Comparison of ENCODE assay signal across 11 cellular contexts in the genomic region with DNA sequence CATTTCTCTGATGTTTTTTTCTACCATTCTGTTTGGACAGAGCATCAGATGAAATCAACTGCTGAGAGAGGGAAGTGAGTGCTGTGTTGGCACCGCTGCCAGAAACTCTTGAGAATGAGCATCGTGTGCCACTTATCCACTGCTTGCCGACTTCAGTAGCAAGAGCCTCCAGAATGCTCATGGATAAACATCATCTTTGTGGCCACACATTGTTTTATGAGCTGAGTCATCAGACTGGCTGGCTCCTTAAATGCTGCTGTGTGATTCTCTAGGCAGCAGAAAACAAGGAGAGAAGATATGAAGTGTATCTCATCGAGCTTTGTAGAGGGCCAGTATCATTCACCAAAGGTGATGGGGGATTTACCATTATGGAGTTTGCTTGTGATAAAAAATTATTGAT. TPM values are rescaled to one million over a fixed set of nuclear protein-coding genes. Genes with fewer than 3 reads are reported as not detected.
A peak's percentile ranks its signal among the peaks of the same experiment; 100 is the strongest.
DNase-seq lines count a peak whose midpoint lies in the region; ATAC-seq and TF ChIP-seq lines count a peak whose summit lies in the region.
"Had no signal": no experiment of that assay in that cellular context is flagged by ENCODE, and none has a peak within 500 bp of the region (broad histone marks: within the 10 kb centered on the region; RNA-seq: fewer than 3 reads in every experiment).

No MANE protein-coding gene starts in this region.

- H3K27me3 Mint-ChIP-seq in activated CD8-positive, alpha-beta memory T cell treated with anti-CD3 and anti-CD28 coated beads, Interleukin-2, amount 10 ng/mL, durations not matched to agents 7 days and 5 days, result peaks cover 57% of the 10 kb centered on the region

- no peak for TF ChIP-seq CTCF in brain microvascular endothelial cell (IDR thresholded peaks at IDR 0.05; ENCODE audit: low read depth, low read length, missing control alignments)

- CTCF ChIA-PET in activated CD8-positive, alpha-beta memory T cell treated with anti-CD3 and anti-CD28 coated beads, Interleukin-2, amount 10 ng/mL, durations not matched to agents 7 days and 5 days (lab: Charles Lee), result interaction anchor here (0.7 to 1.1 kb wide), 2 partner anchors 10 to 18 kb away, joined by 3 read pairs; no protein-coding TSS in a partner anchor

- no peaks in the 10 kb centered on the region for H3K36me3 Mint-ChIP-seq in activated CD8-positive, alpha-beta memory T cell treated with anti-CD3 and anti-CD28 coated beads, Interleukin-2, amount 10 ng/mL, durations not matched to agents 7 days and 5 days
- H3K36me3 Mint-ChIP-seq: mesothelial cell of epicardium had no signal

- no peaks in the 10 kb centered on the region for H3K9me3 Mint-ChIP-seq in activated CD8-positive, alpha-beta memory T cell treated with anti-CD3 and anti-CD28 coated beads, Interleukin-2, amount 10 ng/mL, durations not matched to agents 7 days and 5 days (ENCODE audit: low read depth)
- H3K9me3 Mint-ChIP-seq: mesothelial cell of epicardium had no signal

- peaks cover 41% of the 10 kb centered on the region for H3K27me3 ChIP-seq in brain microvascular endothelial cell (replicated peaks)

- no peak overlapping the region for H3K4me3 ChIP-seq in brain microvascular endothelial cell (ENCODE audit: low read depth, low read length)
- H3K4me3 ChIP-seq: HAP-1 had no signal

- in situ Hi-C loops in brain microvascular endothelial cell (cut with HindIII; ENCODE audit: low pct_ligation_motif_present, low sequenced_read_pairs), result no loop called here

- no peak for ATAC-seq in activated CD8-positive, alpha-beta memory T cell treated with anti-CD3 and anti-CD28 coated beads, Interleukin-2, amount 10 ng/mL, durations not matched to agents 7 days and 5 days
- no peak for ATAC-seq in HG02885 (IDR thresholded peaks at IDR 0.05; ENCODE audit: poor library complexity, unreplicated experiment)
- ATAC-seq in esophagus mucosa, result no peak

- H3K27ac ChIP-seq in brain microvascular endothelial cell, result no peak overlapping the region

- no peak overlapping the region for H3K27ac Mint-ChIP-seq in activated CD8-positive, alpha-beta memory T cell treated with anti-CD3 and anti-CD28 coated beads, Interleukin-2, amount 10 ng/mL, durations not matched to agents 7 days and 5 days
- H3K27ac Mint-ChIP-seq: mesothelial cell of epicardium had no signal

- no peaks in the 10 kb centered on the region for H3K36me3 ChIP-seq in brain microvascular endothelial cell (replicated peaks)
- H3K36me3 ChIP-seq: HAP-1 had no signal

- no peak overlapping the region for H3K4me3 Mint-ChIP-seq in activated CD8-positive, alpha-beta memory T cell treated with anti-CD3 and anti-CD28 coated beads, Interleukin-2, amount 10 ng/mL, durations not matched to agents 7 days and 5 days
- H3K4me3 Mint-ChIP-seq: mesothelial cell of epicardium had no signal

- DNase-seq in EH (ENCODE audit: low read depth) (peak; percentile 95), NCI-H187 treated with DMSO at 0.1 percent for 48 hours (lab: John Stamatoyannopoulos, UW) (peak; percentile 29), brain microvascular endothelial cell (peak; percentile 83), myocyte (ENCODE audit: low read depth) (peak; percentile 82), NK-92 (lab: John Stamatoyannopoulos, UW; ENCODE audit: unreplicated experiment) (no peak)
- DNase-seq in activated CD8-positive, alpha-beta memory T cell treated with anti-CD3 and anti-CD28 coated beads, Interleukin-2, amount 10 ng/mL, durations not matched to agents 7 days and 5 days, result no peak
- DNase-seq: activated CD4-positive, alpha-beta T cell treated with anti-CD3 and anti-CD28 coated beads for 4 hours had no signal

- peaks cover 9% of the 10 kb centered on the region for H3K4me1 Mint-ChIP-seq in activated CD8-positive, alpha-beta memory T cell treated with anti-CD3 and anti-CD28 coated beads, Interleukin-2, amount 10 ng/mL, durations not matched to agents 7 days and 5 days

RNA-seq across cellular contexts. Expression of a gene that starts 3.4 kb away (rescaled TPM):
- 1.3 and 1.4 TPM in 2 replicates for total RNA-seq in myocyte
- 2.5 TPM for polyA plus RNA-seq in myocyte (2012)
- 1 to 10 TPM; 3.4 to 4.1 TPM for total RNA-seq in activated CD8-positive, alpha-beta memory T cell treated with anti-CD3 and anti-CD28 coated beads, Interleukin-2, amount 10 ng/mL, durations not matched to agents 7 days and 5 days
- 0.84 TPM for total RNA-seq in esophagus mucosa

RNA-seq across cellular contexts. Expression of a gene that starts 54.4 kb away (rescaled TPM):
- total RNA-seq in myocyte (91.0 and 92.3 TPM in 2 replicates), esophagus mucosa (50.5 TPM)
- polyA plus RNA-seq in myocyte (2012), result 31.8 TPM
- 100 to 1,000 TPM; 156 to 175 TPM for total RNA-seq in activated CD8-positive, alpha-beta memory T cell treated with anti-CD3 and anti-CD28 coated beads, Interleukin-2, amount 10 ng/mL, durations not matched to agents 7 days and 5 days

RNA-seq across cellular contexts. Expression of a gene that starts 59.8 kb away (rescaled TPM):
- total RNA-seq in myocyte (0.10 and 0.35 TPM in 2 replicates), esophagus mucosa (4.8 TPM)
- polyA plus RNA-seq in myocyte (2012), result 0.43 TPM
- 100 to 1,000 TPM; 266 to 369 TPM for total RNA-seq in activated CD8-positive, alpha-beta memory T cell treated with anti-CD3 and anti-CD28 coated beads, Interleukin-2, amount 10 ng/mL, durations not matched to agents 7 days and 5 days

Comparison
In these comparisons a context has a peak if more than half of its experiments do, and no peak if none do; other contexts are left out.
1. DNase-seq: peak in EH (single experiment), NCI-H187 treated with DMSO at 0.1 percent for 48 hours (single experiment), brain microvascular endothelial cell (single experiment) and myocyte (single experiment); none in activated CD8-positive, alpha-beta memory T cell treated with anti-CD3 and anti-CD28 coated beads, Interleukin-2, amount 10 ng/mL, durations not matched to agents 7 days and 5 days (single experiment) and NK-92 (single experiment).
2. RNA of a gene that starts 59.8 kb away (total RNA-seq): 266 to 369 TPM in activated CD8-positive, alpha-beta memory T cell treated with anti-CD3 and anti-CD28 coated beads, Interleukin-2, amount 10 ng/mL, durations not matched to agents 7 days and 5 days; 4.8 TPM in esophagus mucosa (single experiment) and 0.10 to 0.35 TPM in myocyte; every median in the first group is over 10 times any median in the second.